In the genomic region with DNA sequence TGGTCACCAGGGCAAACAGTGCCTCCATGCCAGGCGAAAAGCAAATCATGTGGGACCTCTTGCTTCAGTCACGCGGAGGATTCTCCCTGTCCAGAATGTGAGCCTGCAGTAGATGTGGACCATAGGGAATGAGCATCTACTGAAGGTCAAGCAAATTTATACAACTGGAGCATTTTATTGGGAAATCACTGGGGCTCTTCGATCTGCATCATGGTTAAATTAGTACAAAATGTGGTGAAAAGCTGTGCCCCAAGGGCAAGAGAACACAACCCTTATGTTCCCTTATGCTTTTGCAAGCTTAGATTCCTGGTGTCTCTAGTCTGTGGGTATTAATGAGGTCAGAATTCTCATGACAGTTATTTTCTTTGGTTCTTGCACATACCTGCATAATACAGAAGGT, we compare ENCODE assay signal across 21 cellular contexts.
DNase-seq lines count a peak whose midpoint lies in the region; ATAC-seq, FAIRE-seq and TF ChIP-seq lines count a peak whose summit lies in the region.
"Had no signal": no experiment of that assay in that cellular context is flagged by ENCODE, and none has a peak within 500 bp of the region (broad histone marks: within the 10 kb centered on the region; RNA-seq: fewer than 3 reads in every experiment).

No MANE protein-coding gene starts in this region.

- H3K4me3 ChIP-seq in IMR-90 (ENCODE audit: insufficient read depth, low read depth, low read length), result no peak overlapping the region
- H3K4me3 ChIP-seq in esophagus muscularis mucosa, result no peak overlapping the region
- no peak overlapping the region for H3K4me3 ChIP-seq in foreskin fibroblast (ENCODE audit: low read depth in 1 of 2, low read length in 2 of 2)

- no peak overlapping the region for H3K14ac ChIP-seq in IMR-90 (replicated peaks; ENCODE audit: low read depth, low read length)

- POLR2A ChIA-PET in IMR-90 (lab: Charles Lee; ENCODE audit: unreplicated experiment), result no interaction called here

- dilution Hi-C loops in IMR-90 (cut with HindIII; ENCODE audit: low sequenced_read_pairs, unreplicated experiment), result loop anchor here (25.0 kb wide), 1 partner anchor 341 kb away; the partner anchor contains the start of gene S1PR3

- no peak overlapping the region for H2BK5ac ChIP-seq in IMR-90 (ENCODE audit: low read depth, low read length, poor library complexity, severe bottlenecking)

- 0 out of 2 replicates have a peak overlapping the region, but pooled peaks have one; percentile 12 for H4K5ac ChIP-seq in IMR-90 (ENCODE audit: low read depth, low read length)

- BruUV-seq in IMR-90 (replicated peaks; lab: Mats Ljungman, UMichigan), result no TSS peak

- CTCF ChIA-PET in IMR-90 (lab: Yijun Ruan, JAX), result no interaction called here

- no peak for TF ChIP-seq RAD21 in IMR-90 (IDR thresholded peaks at IDR 0.05; ENCODE audit: low read length)

- H2BK120ac ChIP-seq in IMR-90 (ENCODE audit: low read depth, low read length), result no peak overlapping the region

- no peak overlapping the region for H2BK15ac ChIP-seq in IMR-90 (ENCODE audit: low read depth, low read length)

- no peak for TF ChIP-seq EP300 in esophagus muscularis mucosa (IDR thresholded peaks at IDR 0.05)

- peak overlapping the region; percentile 2; the same call in 1 of the 2 replicates for H4K91ac ChIP-seq in IMR-90 (ENCODE audit: insufficient read depth, low read depth, low read length)

- no peak overlapping the region for H3K4ac ChIP-seq in IMR-90 (ENCODE audit: low read depth, low read length)

- no peak overlapping the region for H3K27ac ChIP-seq in IMR-90 (ENCODE audit: insufficient read depth, low read length)
- H3K27ac ChIP-seq in esophagus muscularis mucosa (replicated peaks in 1 of 4), result peak overlapping the region in 3 of 4 donors; percentile 61 to 79 (median 68)

- H3K4me2 ChIP-seq in IMR-90 (ENCODE audit: low read depth, low read length), result no peak overlapping the region

- H3K36me3 ChIP-seq in IMR-90 (ENCODE audit: control insufficient read depth, insufficient read depth, low read length) (no peaks in the 10 kb centered on the region), esophagus muscularis mucosa (no peaks in the 10 kb centered on the region)

- H2AK9ac ChIP-seq in IMR-90 (replicated peaks; ENCODE audit: low read depth, low read length, poor library complexity), result no peak overlapping the region

- H4K20me1 ChIP-seq in IMR-90 (ENCODE audit: insufficient read depth, low read length), result no peaks in the 10 kb centered on the region

- TF ChIP-seq POLR2A in IMR-90 (IDR thresholded peaks at IDR 0.05; ENCODE audit: low read depth, low read length) (no peak), esophagus muscularis mucosa (IDR thresholded peaks at IDR 0.05; ENCODE audit: low read depth) (no peak), GM12892 (IDR thresholded peaks at IDR 0.05; ENCODE audit: low read depth, low read length) (no peak)

- DNase-seq in IMR-90 (no peak), esophagus muscularis mucosa (ENCODE audit: extremely low spot score) (no peak), foreskin fibroblast (peak; percentile 54 to 78), sciatic nerve (ENCODE audit: low spot score) (no peak), NCI-H128 (lab: John Stamatoyannopoulos, UW; ENCODE audit: unreplicated experiment) (no peak), GM12892 (ENCODE audit: insufficient read length) (no peak)
- DNase-seq: C1 segment of cervical spinal cord; CD4-positive, CD25-positive, alpha-beta regulatory T cell; CD8-positive, alpha-beta memory T cell; COR-L47; DMS 273 treated with DMSO at 0.1 percent for 48 hours; DMS53; DND-41; GOT3; H7; HFFc6 had no signal

- no peaks in the 10 kb centered on the region for H3K79me1 ChIP-seq in IMR-90 (ENCODE audit: low read depth in 1 of 2, low read length in 2 of 2)

- H2AK5ac ChIP-seq in IMR-90 (ENCODE audit: low read depth, low read length), result no peak overlapping the region

- H3K9me1 ChIP-seq in IMR-90 (ENCODE audit: insufficient read depth, low read length), result peaks cover 5% of the 10 kb centered on the region

- no peak overlapping the region for H3K23ac ChIP-seq in IMR-90 (ENCODE audit: low read depth, low read length)

- H3K18ac ChIP-seq in IMR-90 (ENCODE audit: low read depth, low read length), result peak overlapping the region; percentile 72; the same call in 1 of the 2 replicates

- intact Hi-C loops in IMR-90 (cut with micrococcal nuclease) (no loop called here), esophagus muscularis mucosa (cut with DNase I) (loop anchor here (5.0 kb wide), 1 partner anchor 346 kb away; the partner anchor contains the start of gene S1PR3), sciatic nerve (cut with DNase I) (no loop called here)

- in situ Hi-C loops in IMR-90 (cut with MboI; ENCODE audit: low sequenced_read_pairs), result no loop called here

- H3K9me3 ChIP-seq in IMR-90 (ENCODE audit: control insufficient read depth, insufficient read depth, low read length) (peaks cover 3% of the 10 kb centered on the region; the same call in 1 of the 2 replicates), esophagus muscularis mucosa (peaks cover 0 to 4% (median 0%) of the 10 kb centered on the region in 4 donors)

- H3K27me3 ChIP-seq in IMR-90 (ENCODE audit: control insufficient read depth, insufficient read depth, low read length), result no peaks in the 10 kb centered on the region
- no peaks in the 10 kb centered on the region for H3K27me3 ChIP-seq in esophagus muscularis mucosa

- H4K8ac ChIP-seq in IMR-90 (ENCODE audit: low read depth in 2 of 2, low read length in 2 of 2), result no peak overlapping the region

- no peak overlapping the region for H3K9ac ChIP-seq in IMR-90 (ENCODE audit: low read depth, low read length)

- H2AFZ ChIP-seq in IMR-90 (replicated peaks; ENCODE audit: low read length, poor library complexity), result no peak overlapping the region

- no peak for FAIRE-seq in GM12892 (lab: Jason Lieb, UNC)
- FAIRE-seq: G401.6, GM12891, GM18507 had no signal

- no peak overlapping the region for H2BK20ac ChIP-seq in IMR-90 (ENCODE audit: low read depth, low read length)

- TF ChIP-seq CTCF in IMR-90 (conservative IDR thresholded peaks at IDR 0.05; ENCODE audit: low read depth, low read length), result no peak
- no peak for TF ChIP-seq CTCF in esophagus muscularis mucosa (IDR thresholded peaks at IDR 0.05)
- no peak for TF ChIP-seq CTCF in foreskin fibroblast (IDR thresholded peaks at IDR 0.05; ENCODE audit: low read depth, low read length)

- WGBS in IMR-90 (ENCODE audit: extremely low coverage in 2 of 2, insufficient read length in 1 of 2), 2 experiments, result no CpG with 5 or more reads among the region's 4 CpGs
- 94% methylated on average over 4 of the region's 4 CpGs for WGBS in esophagus muscularis mucosa

- H3K4me1 ChIP-seq in IMR-90 (ENCODE audit: control insufficient read depth, insufficient read depth, low read length), result peaks cover 16% of the 10 kb centered on the region
- peaks cover 0 to 35% (median 22%) of the 10 kb centered on the region in 4 donors for H3K4me1 ChIP-seq in esophagus muscularis mucosa

- no peak overlapping the region for H3K56ac ChIP-seq in IMR-90 (ENCODE audit: extremely low read depth, insufficient read depth, low read length)

- no peak for ATAC-seq in IMR-90 (ENCODE audit: low read depth)
- ATAC-seq in sciatic nerve, result peak; percentile 72
- no peak for ATAC-seq in HG03095 (IDR thresholded peaks at IDR 0.05; ENCODE audit: unreplicated experiment)
- ATAC-seq: HCT116 had no signal

TF ChIP-seq in IMR-90, 13 proteins besides CTCF, POLR2A, EP300 and RAD21:
- TF ChIP-seq MAZ (IDR thresholded peaks at IDR 0.05; ENCODE audit: borderline replicate concordance, low read depth, low read length) (no peak), RFX5 (IDR thresholded peaks at IDR 0.05; ENCODE audit: low read depth, low read length) (no peak), MAFK (IDR thresholded peaks at IDR 0.05; ENCODE audit: low read depth, low read length) (no peak), RCOR1 (IDR thresholded peaks at IDR 0.05; ENCODE audit: insufficient replicate concordance, low read length) (no peak), NFE2L2 (IDR thresholded peaks at IDR 0.05; ENCODE audit: low read depth, low read length) (no peak), CHD1 (IDR thresholded peaks at IDR 0.05; ENCODE audit: low read depth, low read length) (no peak), CEBPB (IDR thresholded peaks at IDR 0.05; ENCODE audit: low read depth, low read length) (no peak), BHLHE40 (IDR thresholded peaks at IDR 0.05; ENCODE audit: low read depth, low read length) (no peak), MXI1 (IDR thresholded peaks at IDR 0.05; ENCODE audit: borderline replicate concordance, low read depth, low read length) (no peak), USF2 (IDR thresholded peaks at IDR 0.05; ENCODE audit: low read depth, low read length) (no peak), FOS (IDR thresholded peaks at IDR 0.05; ENCODE audit: low read depth, low read length) (no peak), SMC3 (IDR thresholded peaks at IDR 0.05; ENCODE audit: low read depth, low read length) (no peak)
- TF ChIP-seq, protein P1, sequence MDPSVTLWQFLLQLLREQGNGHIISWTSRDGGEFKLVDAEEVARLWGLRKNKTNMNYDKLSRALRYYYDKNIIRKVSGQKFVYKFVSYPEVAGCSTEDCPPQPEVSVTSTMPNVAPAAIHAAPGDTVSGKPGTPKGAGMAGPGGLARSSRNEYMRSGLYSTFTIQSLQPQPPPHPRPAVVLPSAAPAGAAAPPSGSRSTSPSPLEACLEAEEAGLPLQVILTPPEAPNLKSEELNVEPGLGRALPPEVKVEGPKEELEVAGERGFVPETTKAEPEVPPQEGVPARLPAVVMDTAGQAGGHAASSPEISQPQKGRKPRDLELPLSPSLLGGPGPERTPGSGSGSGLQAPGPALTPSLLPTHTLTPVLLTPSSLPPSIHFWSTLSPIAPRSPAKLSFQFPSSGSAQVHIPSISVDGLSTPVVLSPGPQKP (IDR thresholded peaks at IDR 0.05; ENCODE audit: borderline replicate concordance, low read depth, low read length), result no peak

Comparison
In these comparisons a context has a peak if more than half of its experiments do, and no peak if none do; other contexts are left out.
1. DNase-seq: peak in foreskin fibroblast (2 of 2); none in IMR-90 (single experiment), esophagus muscularis mucosa (single experiment), sciatic nerve (single experiment), NCI-H128 (single experiment) and GM12892 (single experiment).